ENCODE assay signal across 8 cellular contexts in genomic region chr18:12657048-12657848, GRCh38. TPM values are rescaled to one million over a fixed set of nuclear protein-coding genes. Genes with fewer than 3 reads are reported as not detected.
DNase-seq lines count a peak whose midpoint lies in the region; ATAC-seq, FAIRE-seq and TF ChIP-seq lines count a peak whose summit lies in the region.

No MANE protein-coding gene starts in this region.

- peak; percentile 5 for FAIRE-seq in GM12891 (lab: Jason Lieb, UNC)

- H2AFZ ChIP-seq in mammary epithelial cell (ENCODE audit: low read depth, low read length) (peak overlapping the region; percentile 99), smooth muscle cell (ENCODE audit: low read depth) (peak overlapping the region; percentile 97)

- DNase-seq in 8988T (peak; percentile 59), GM12891 (ENCODE audit: insufficient read length, low spot score) (peak; percentile 43), SK-N-DZ (ENCODE audit: low spot score) (peak; percentile 45), mammary epithelial cell (peak; percentile 30), islet precursor cell (peak; percentile 66), smooth muscle cell (lab: John Stamatoyannopoulos, UW; ENCODE audit: unreplicated experiment) (peak; percentile 26), NCI-H2107 treated with DMSO at 0.1 percent for 48 hours (lab: John Stamatoyannopoulos, UW; ENCODE audit: unreplicated experiment) (no peak)

- H3K36me3 ChIP-seq in mammary epithelial cell (ENCODE audit: insufficient read depth, low read length) = no peaks in the 10 kb centered on the region
- H3K36me3 ChIP-seq in smooth muscle cell (ENCODE audit: low read depth) = no peaks in the 10 kb centered on the region

- BruUV-seq in mammary epithelial cell (replicated peaks; lab: Mats Ljungman, UMichigan) = no TSS peak

- H3K27ac ChIP-seq in mammary epithelial cell (ENCODE audit: insufficient read depth, low read depth, low read length) = peak overlapping the region; percentile 68
- H3K27ac ChIP-seq in smooth muscle cell (ENCODE audit: low read depth) = peak overlapping the region; percentile 94

- H3K9me3 ChIP-seq in mammary epithelial cell (replicated peaks; ENCODE audit: insufficient read depth, low read length) (no peaks in the 10 kb centered on the region), smooth muscle cell (replicated peaks; ENCODE audit: low read depth) (no peaks in the 10 kb centered on the region)

- H3F3A ChIP-seq in smooth muscle cell (ENCODE audit: low read depth) = peaks cover 16% of the 10 kb centered on the region

- peak; percentile 42 for ATAC-seq in HG02938 (IDR thresholded peaks at IDR 0.05; ENCODE audit: unreplicated experiment)

- no peak for TF ChIP-seq POLR2A in GM12891 (IDR thresholded peaks at IDR 0.05; ENCODE audit: low read depth, low read length)

- H3K27me3 ChIP-seq in mammary epithelial cell (ENCODE audit: insufficient read depth, low read length) (no peaks in the 10 kb centered on the region), smooth muscle cell (ENCODE audit: low read depth) (no peaks in the 10 kb centered on the region)

- intact Hi-C loops in mammary epithelial cell (cut with micrococcal nuclease) = loop anchor here (1.0 to 5.0 kb wide), 7 partner anchors 50 to 380 kb away; partner anchors contain the start of gene AFG3L2

- WGBS in mammary epithelial cell (ENCODE audit: low coverage, missing lambda C conversion rate) = 0% methylated on average over 5 of the region's 108 CpGs
- 2% methylated on average over 37 of the region's 108 CpGs for WGBS in smooth muscle cell (ENCODE audit: low lambda C conversion rate)

- peak overlapping the region; percentile 59 to 86 (median 82) for H3K4me3 ChIP-seq in mammary epithelial cell (replicated peaks in 1 of 3; ENCODE audit: insufficient read depth in 1 of 3, low read depth in 2 of 3, low read length in 3 of 3)
- peak overlapping the region; percentile 92 for H3K4me3 ChIP-seq in smooth muscle cell

- H4K20me1 ChIP-seq in mammary epithelial cell (ENCODE audit: insufficient read depth, low read length) = no peaks in the 10 kb centered on the region
- H4K20me1 ChIP-seq in smooth muscle cell (ENCODE audit: low read depth) = peaks cover 42% of the 10 kb centered on the region

- H3K4me1 ChIP-seq in mammary epithelial cell (ENCODE audit: insufficient read depth, low read length) = peaks cover 12% of the 10 kb centered on the region
- H3K4me1 ChIP-seq in smooth muscle cell (ENCODE audit: low read depth) = peaks cover 2% of the 10 kb centered on the region

- in situ Hi-C loops in mammary epithelial cell (cut with MboI; ENCODE audit: low sequenced_read_pairs in 2 of 2) = loop anchor here in 1 of 2 donors (10.0 kb wide), 1 partner anchor 262 kb away; no protein-coding TSS in a partner anchor

- dilution Hi-C loops in mammary epithelial cell (cut with HindIII; ENCODE audit: low sequenced_read_pairs) = no loop called here

- H3K79me2 ChIP-seq in mammary epithelial cell (ENCODE audit: insufficient read depth, low read length) (peaks cover 51% of the 10 kb centered on the region), smooth muscle cell (ENCODE audit: low read depth) (peaks cover 42% of the 10 kb centered on the region)

- TF ChIP-seq CTCF in mammary epithelial cell (conservative IDR thresholded peaks at IDR 0.05 in 1 of 2, IDR thresholded peaks at IDR 0.05 in 1 of 2; ENCODE audit: extremely low read depth in 1 of 2, insufficient read depth in 1 of 2, low read depth in 1 of 2, low read length in 2 of 2) = no peak
- no peak for TF ChIP-seq CTCF in smooth muscle cell (IDR thresholded peaks at IDR 0.05; ENCODE audit: borderline replicate concordance, insufficient read depth, poor library complexity, severe bottlenecking)

- H3K4me2 ChIP-seq in mammary epithelial cell (ENCODE audit: insufficient read depth, low read depth, low read length) (peak overlapping the region; percentile 92), smooth muscle cell (peak overlapping the region; percentile 96)

- CTCF ChIA-PET in mammary epithelial cell (lab: Charles Lee; ENCODE audit: low non-redundant PET) = interaction anchor here (0.6 kb wide), 1 partner anchor 19 kb away, joined by 3 read pairs; no protein-coding TSS in a partner anchor

- H3K9ac ChIP-seq in mammary epithelial cell (ENCODE audit: insufficient read depth, low read length) (peak overlapping the region; percentile 83), smooth muscle cell (ENCODE audit: low read depth) (peak overlapping the region; percentile 97)

TF ChIP-seq in GM12891, 5 proteins besides CTCF, POLR2A, EP300 and RAD21:
- TF ChIP-seq POLR2AphosphoS5 (IDR thresholded peaks at IDR 0.05; ENCODE audit: low read depth, low read length) (no peak), SPI1 (IDR thresholded peaks at IDR 0.05; ENCODE audit: low read depth, low read length) (no peak), POU2F2 (IDR thresholded peaks at IDR 0.05; ENCODE audit: low read depth, low read length) (no peak), PAX5 (IDR thresholded peaks at IDR 0.05; ENCODE audit: insufficient read depth, low read length, severe bottlenecking) (no peak), TAF1 (IDR thresholded peaks at IDR 0.05; ENCODE audit: low read depth, low read length) (no peak)

RNA-seq across cellular contexts. Expression of gene SPIRE1, which starts 0.7 kb away (rescaled TPM):
- polyA plus RNA-seq in GM12891 (2012; ENCODE audit: low read depth, missing spikeins) = 1.4 TPM
- 23.3 and 25.0 TPM in 2 replicates for polyA plus RNA-seq in SK-N-DZ (2014; cell fraction: cytosol; rRNA removed)
- polyA plus RNA-seq in SK-N-DZ (2014; cell fraction: nucleus; rRNA removed) = 22.1 and 26.1 TPM in 2 replicates
- 10 to 100 TPM; 49.3 to 63.8 TPM for total RNA-seq in mammary epithelial cell
- 14.3 TPM for polyA plus RNA-seq in mammary epithelial cell
- polyA minus RNA-seq in mammary epithelial cell = 32.5 TPM
- 18.1 and 25.8 TPM in 2 replicates for total RNA-seq in smooth muscle cell
- polyA plus RNA-seq in smooth muscle cell = 12.6 and 12.8 TPM in 2 replicates

RNA-seq across cellular contexts. Expression of gene CEP76, which starts 45.3 kb away (rescaled TPM):
- polyA plus RNA-seq in GM12891 (2012; ENCODE audit: low read depth, missing spikeins) = 6.8 TPM
- polyA plus RNA-seq in SK-N-DZ (2014; cell fraction: cytosol; rRNA removed) = 27.8 and 32.1 TPM in 2 replicates
- polyA plus RNA-seq in SK-N-DZ (2014; cell fraction: nucleus; rRNA removed) = 39.9 and 40.3 TPM in 2 replicates
- total RNA-seq in mammary epithelial cell (1 to 10 TPM; 6.2 to 7.5 TPM), smooth muscle cell (11.7 and 21.2 TPM in 2 replicates)
- polyA plus RNA-seq in mammary epithelial cell (5.7 TPM), smooth muscle cell (2.8 and 3.0 TPM in 2 replicates)
- polyA minus RNA-seq in mammary epithelial cell = 6.9 TPM

RNA-seq across cellular contexts. Expression of gene PSMG2, which starts 45.6 kb away (rescaled TPM):
- 73.0 TPM for polyA plus RNA-seq in GM12891 (2012; ENCODE audit: low read depth, missing spikeins)
- polyA plus RNA-seq in SK-N-DZ (2014; cell fraction: cytosol; rRNA removed) = 108 and 142 TPM in 2 replicates
- 101 and 113 TPM in 2 replicates for polyA plus RNA-seq in SK-N-DZ (2014; cell fraction: nucleus; rRNA removed)
- total RNA-seq in mammary epithelial cell (10 to 100 TPM; 47.7 to 67.9 TPM), smooth muscle cell (80.1 and 80.4 TPM in 2 replicates)
- polyA plus RNA-seq in mammary epithelial cell (44.0 TPM), smooth muscle cell (67.0 and 71.3 TPM in 2 replicates)
- 34.0 TPM for polyA minus RNA-seq in mammary epithelial cell
